In the genomic region with DNA sequence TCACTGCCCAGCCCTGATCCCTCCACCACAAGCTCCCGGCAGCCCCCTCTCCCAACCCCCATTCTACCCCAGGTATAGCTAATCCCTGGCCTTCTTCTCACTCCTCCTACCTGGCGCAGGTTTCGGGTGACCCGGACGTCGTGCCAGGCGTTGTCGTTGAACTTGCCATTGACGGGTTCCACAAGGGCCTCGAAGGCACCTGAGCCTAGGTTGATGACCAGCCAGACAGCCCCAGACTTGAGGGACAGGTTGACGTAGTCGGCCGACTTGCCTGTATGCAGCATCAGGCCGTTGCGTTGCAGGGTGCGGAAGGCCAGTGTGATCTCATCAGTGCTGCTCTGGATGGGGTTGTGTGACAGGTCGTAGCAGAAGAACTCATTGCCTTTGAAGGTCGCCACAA, we compare ENCODE assay signal across 30 cellular contexts. TPM values are rescaled to one million over a fixed set of nuclear protein-coding genes. Genes with fewer than 3 reads are reported as not detected.
"Had no signal": no experiment of that assay in that cellular context is flagged by ENCODE, and none has a peak within 500 bp of the region (broad histone marks: within the 10 kb centered on the region; RNA-seq: fewer than 3 reads in every experiment).

No MANE protein-coding gene starts in this region.

- ATAC-seq: left colon; left lung; lower lobe of right lung; naive thymus-derived CD8-positive, alpha-beta T cell; right lobe of liver; stimulated activated naive B cell treated with anti-CD40 and anti-IgM and Interleukin-4, amounts not matched to agents 10 μg/mL and 1 μg/mL and 100 μg/mL, for 72 hours had no signal

- H3K9me3 Mint-ChIP-seq: immature natural killer cell; naive thymus-derived CD8-positive, alpha-beta T cell; nephron; neural crest cell; stimulated activated naive B cell treated with anti-CD40 and anti-IgM and Interleukin-4, amounts not matched to agents 10 μg/mL and 1 μg/mL and 100 μg/mL, for 72 hours; stimulated activated naive CD8-positive, alpha-beta T cell treated with anti-CD3 and anti-CD28 coated beads, Interleukin-15, Interleukin-2, amounts not matched to agents 100 ng/mL and 50 ng/mL, for 24 hours had no signal

- H3K27ac ChIP-seq: left lung, lower lobe of right lung, neutrophil, ovary, right atrium auricular region, right lobe of liver, testis, thyroid gland, transverse colon, upper lobe of left lung, uterus had no signal

- H3K4me2 ChIP-seq: smooth muscle cell had no signal

- H3K4me3 ChIP-seq: left lung, lower lobe of right lung, ovary, right atrium auricular region, right lobe of liver, smooth muscle cell, testis, thyroid gland, transverse colon, upper lobe of left lung, uterus had no signal

- H3K36me3 ChIP-seq: left lung, lower lobe of right lung, neutrophil, ovary, right atrium auricular region, right lobe of liver, thyroid gland, transverse colon, upper lobe of left lung, uterus had no signal

- H3K27me3 ChIP-seq: left lung, ovary, right atrium auricular region, right lobe of liver, testis, thyroid gland, upper lobe of left lung, uterus had no signal

- H3K36me3 Mint-ChIP-seq: immature natural killer cell; naive thymus-derived CD8-positive, alpha-beta T cell; stimulated activated naive B cell treated with anti-CD40 and anti-IgM and Interleukin-4, amounts not matched to agents 10 μg/mL and 1 μg/mL and 100 μg/mL, for 72 hours had no signal

- H3K4me3 Mint-ChIP-seq: immature natural killer cell; naive thymus-derived CD8-positive, alpha-beta T cell; nephron; neural crest cell; stimulated activated naive B cell treated with anti-CD40 and anti-IgM and Interleukin-4, amounts not matched to agents 10 μg/mL and 1 μg/mL and 100 μg/mL, for 72 hours; stimulated activated naive CD8-positive, alpha-beta T cell treated with anti-CD3 and anti-CD28 coated beads, Interleukin-15, Interleukin-2, amounts not matched to agents 100 ng/mL and 50 ng/mL, for 24 hours had no signal

- H3K9me3 ChIP-seq: left lung, lower lobe of right lung, neutrophil, ovary, right atrium auricular region, right lobe of liver, testis, thyroid gland, transverse colon, upper lobe of left lung, uterus had no signal

- H3K27ac Mint-ChIP-seq: immature natural killer cell; nephron; progenitor cell of endocrine pancreas; stimulated activated naive CD8-positive, alpha-beta T cell treated with anti-CD3 and anti-CD28 coated beads, Interleukin-15, Interleukin-2, amounts not matched to agents 100 ng/mL and 50 ng/mL, for 24 hours had no signal

- DNase-seq: hypothalamus; immature natural killer cell; kidney; left colon; left lung; lower lobe of right lung; mammary epithelial cell; mesenchymal stem cell; naive thymus-derived CD8-positive, alpha-beta T cell; occipital lobe; ovary; right lobe of liver; stimulated activated CD4-positive, alpha-beta T cell treated with anti-CD3 and anti-CD28 coated beads, Interleukin-1b, Interleukin-23, amount 100 ng/mL, for 48 hours; stimulated activated CD4-positive, alpha-beta T cell treated with anti-CD3 and anti-CD28 coated beads, Interleukin-2, amount 100 ng/mL, for 48 hours; stimulated activated CD4-positive, alpha-beta T cell treated with anti-CD3 and anti-CD28 coated beads, Interleukin-4, amount 100 ng/mL, for 4 hours; stimulated activated CD8-positive, alpha-beta memory T cell treated with anti-CD3 and anti-CD28 coated beads, Interleukin-4, amount 100 ng/mL, for 48 hours; stimulated activated naive B cell treated with anti-CD40 and anti-IgM and Interleukin-4, amounts not matched to agents 10 μg/mL and 1 μg/mL and 100 μg/mL, for 72 hours; testis; thyroid gland; transverse colon; uterus had no signal

- H3K4me1 ChIP-seq: uterus had no signal

RNA-seq across cellular contexts. Expression of a gene that starts 37.5 kb away (rescaled TPM):
- total RNA-seq: pulmonary artery endothelial cell had no signal
- polyA plus RNA-seq: naive thymus-derived CD8-positive, alpha-beta T cell had no signal

RNA-seq across cellular contexts. Expression of a gene that starts 58.4 kb away (rescaled TPM):
- polyA plus RNA-seq: mammary epithelial cell had no signal
